ENCODE assay signal across 8 cellular contexts in the genomic region with DNA sequence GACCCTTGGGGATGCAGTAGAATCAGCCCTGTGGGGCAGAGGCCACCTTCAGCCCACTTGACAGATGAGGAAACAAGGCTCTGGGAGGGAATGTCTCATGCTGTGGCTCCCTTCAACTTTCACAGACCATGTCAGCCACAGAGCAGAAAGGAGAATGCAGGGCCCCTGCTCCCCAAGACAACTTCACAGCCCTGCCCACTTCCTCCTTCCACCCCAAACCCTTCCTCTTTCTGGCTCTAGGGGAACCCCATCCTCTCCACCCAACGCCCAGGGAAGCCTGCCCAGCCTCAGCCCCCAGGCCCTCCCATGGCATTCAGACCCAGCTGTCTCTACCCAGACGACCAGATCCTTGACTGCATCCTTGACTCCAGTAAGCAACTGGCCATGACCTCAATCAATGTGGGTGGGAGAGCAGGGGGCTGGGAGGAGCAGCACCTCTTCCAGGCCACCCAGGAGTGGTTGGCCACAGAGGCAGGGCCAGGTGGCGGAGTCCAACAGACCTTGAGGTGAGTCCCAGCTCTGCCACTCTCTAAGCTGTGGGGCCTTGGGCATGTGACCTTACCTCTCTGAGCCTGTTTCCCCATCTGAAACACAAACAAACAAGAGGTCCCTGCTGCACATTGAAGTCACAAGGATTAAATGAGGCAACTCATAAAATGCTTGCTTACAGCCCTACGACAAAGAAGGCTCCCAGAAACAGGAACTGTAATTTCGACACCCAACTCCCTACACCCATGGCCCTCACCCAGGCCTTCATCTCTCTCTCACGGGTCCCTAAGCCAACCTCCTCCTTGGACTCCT. TPM values are rescaled to one million over a fixed set of nuclear protein-coding genes. Genes with fewer than 3 reads are reported as not detected.
DNase-seq lines count a peak whose midpoint lies in the region; ATAC-seq and TF ChIP-seq lines count a peak whose summit lies in the region.

No MANE protein-coding gene starts in this region.

- H3K27me3 Mint-ChIP-seq in activated T-cell treated with anti-CD3 and anti-CD28 coated beads, Interleukin-2, amount 50 U/mL, for 72 hours (ENCODE audit: low read depth), result no peaks in the 10 kb centered on the region

- ATAC-seq in HG03432 (IDR thresholded peaks at IDR 0.05; ENCODE audit: unreplicated experiment), result peak; percentile 41
- peak; percentile 49 to 51 for ATAC-seq in activated T-cell treated with anti-CD3 and anti-CD28 coated beads, Interleukin-2, amount 50 U/mL, for 72 hours (replicated peaks in 1 of 2)

- H3K9me3 ChIP-seq in mononuclear cell (ENCODE audit: low read depth, low read length), result no peaks in the 10 kb centered on the region

- no peaks in the 10 kb centered on the region for H3K9me3 Mint-ChIP-seq in activated T-cell treated with anti-CD3 and anti-CD28 coated beads, Interleukin-2, amount 50 U/mL, for 72 hours

- H3K4me1 Mint-ChIP-seq in activated T-cell treated with anti-CD3 and anti-CD28 coated beads, Interleukin-2, amount 50 U/mL, for 72 hours (ENCODE audit: low read depth), result peaks cover 83% of the 10 kb centered on the region

- no peak for TF ChIP-seq POLR2A in erythroblast (IDR thresholded peaks at IDR 0.05; ENCODE audit: low read length)

- no peaks in the 10 kb centered on the region for H3K27me3 ChIP-seq in mononuclear cell (ENCODE audit: insufficient read depth, low read length)

- peaks cover 8 to 20% of the 10 kb centered on the region in 2 donors for H3K36me3 Mint-ChIP-seq in activated T-cell treated with anti-CD3 and anti-CD28 coated beads, Interleukin-2, amount 50 U/mL, for 72 hours (ENCODE audit: insufficient read depth in 2 of 2)

- H3K4me3 Mint-ChIP-seq in activated T-cell treated with anti-CD3 and anti-CD28 coated beads, Interleukin-2, amount 50 U/mL, for 72 hours, result peak overlapping the region; percentile 67 to 84

- H3K27ac Mint-ChIP-seq in activated T-cell treated with anti-CD3 and anti-CD28 coated beads, Interleukin-2, amount 50 U/mL, for 72 hours, result peak overlapping the region; percentile 75

- H3K4me3 ChIP-seq in mononuclear cell (ENCODE audit: low read length), result peak overlapping the region; percentile 10

- DNase-seq in GF-D8 (lab: John Stamatoyannopoulos, UW), result peak; percentile 91
- peak; percentile 51 to 55 for DNase-seq in activated T-cell treated with anti-CD3 and anti-CD28 coated beads, Interleukin-2, amount 50 U/mL, for 72 hours
- DNase-seq in inferior parietal cortex (ENCODE audit: extremely low spot score), result no peak
- DNase-seq in erythroblast (lab: John Stamatoyannopoulos, UW), result no peak
- no peak for DNase-seq in kidney glomerular epithelial cell (lab: John Stamatoyannopoulos, UW)
- DNase-seq in NCI-H2081 (lab: John Stamatoyannopoulos, UW), result no peak

- H3K4me1 ChIP-seq in mononuclear cell (ENCODE audit: insufficient read depth, low read length), result peaks cover 79% of the 10 kb centered on the region

RNA-seq across cellular contexts. Expression of a gene that starts 15.8 kb away (rescaled TPM):
- total RNA-seq in activated T-cell treated with anti-CD3 and anti-CD28 coated beads, Interleukin-2, amount 50 U/mL, for 72 hours, result 10 to 100 TPM; 28.8 to 31.6 TPM
- 128 TPM for total RNA-seq in mononuclear cell

RNA-seq across cellular contexts. Expression of a gene that starts 18.4 kb away (rescaled TPM):
- total RNA-seq in activated T-cell treated with anti-CD3 and anti-CD28 coated beads, Interleukin-2, amount 50 U/mL, for 72 hours, result 10 to 100 TPM; 11.4 to 11.9 TPM
- 5.2 TPM for total RNA-seq in mononuclear cell

RNA-seq across cellular contexts. Expression of a gene that starts 40.7 kb away (rescaled TPM):
- total RNA-seq in activated T-cell treated with anti-CD3 and anti-CD28 coated beads, Interleukin-2, amount 50 U/mL, for 72 hours, result 10 to 100 TPM; 39.6 to 43.2 TPM
- 13.1 TPM for total RNA-seq in mononuclear cell

RNA-seq across cellular contexts. Expression of a gene that starts 53.2 kb away (rescaled TPM):
- 10 to 100 TPM; 65.7 to 75.6 TPM for total RNA-seq in activated T-cell treated with anti-CD3 and anti-CD28 coated beads, Interleukin-2, amount 50 U/mL, for 72 hours
- total RNA-seq in mononuclear cell, result 35.2 TPM

Comparison
In these comparisons a context has a peak if more than half of its experiments do, and no peak if none do; other contexts are left out.
1. DNase-seq: peak in GF-D8 (single experiment) and activated T-cell treated with anti-CD3 and anti-CD28 coated beads, Interleukin-2, amount 50 U/mL, for 72 hours (2 of 2); none in inferior parietal cortex (single experiment), erythroblast (0 of 2), kidney glomerular epithelial cell (single experiment) and NCI-H2081 (0 of 2).